Comparison of ENCODE assay signal across 12 cellular contexts in genomic region chr20:61732511-61733210, GRCh38.
DNase-seq lines count a peak whose midpoint lies in the region; ATAC-seq and TF ChIP-seq lines count a peak whose summit lies in the region.
"Had no signal": no experiment of that assay in that cellular context is flagged by ENCODE, and none has a peak within 500 bp of the region (broad histone marks: within the 10 kb centered on the region; RNA-seq: fewer than 3 reads in every experiment).

No MANE protein-coding gene starts in this region.

- no peaks in the 10 kb centered on the region for H3K79me2 ChIP-seq in neural cell (replicated peaks; ENCODE audit: insufficient read depth, low read length)

- H3K9me3 Mint-ChIP-seq in activated naive CD8-positive, alpha-beta T cell treated with anti-CD3 and anti-CD28 coated beads, Interleukin-2, amount 10 ng/mL, durations not matched to agents 7 days and 5 days = no peaks in the 10 kb centered on the region
- no peaks in the 10 kb centered on the region for H3K9me3 Mint-ChIP-seq in activated naive CD8-positive, alpha-beta T cell treated with anti-CD3 and anti-CD28 coated beads for 36 hours
- H3K9me3 Mint-ChIP-seq in activated naive CD8-positive, alpha-beta T cell treated with anti-CD3 and anti-CD28 coated beads, Interleukin-2, amount 50 U/mL, for 24 hours = no peaks in the 10 kb centered on the region

- H3K4me3 ChIP-seq in neural cell (ENCODE audit: low read length) (no peak overlapping the region), aorta (ENCODE audit: low read length in 2 of 2) (no peak overlapping the region)

- H3K4me1 ChIP-seq in aorta (ENCODE audit: control insufficient read depth in 1 of 2, insufficient read depth in 2 of 2, low read length in 2 of 2) = no peaks in the 10 kb centered on the region

- no peaks in the 10 kb centered on the region for H3K4me1 Mint-ChIP-seq in activated naive CD8-positive, alpha-beta T cell treated with anti-CD3 and anti-CD28 coated beads, Interleukin-2, amount 10 ng/mL, durations not matched to agents 7 days and 5 days
- no peaks in the 10 kb centered on the region for H3K4me1 Mint-ChIP-seq in activated naive CD8-positive, alpha-beta T cell treated with anti-CD3 and anti-CD28 coated beads for 36 hours
- H3K4me1 Mint-ChIP-seq in activated naive CD8-positive, alpha-beta T cell treated with anti-CD3 and anti-CD28 coated beads, Interleukin-2, amount 50 U/mL, for 24 hours = no peaks in the 10 kb centered on the region
- H3K4me1 Mint-ChIP-seq: CD4-positive, CD25-positive, alpha-beta regulatory T cell had no signal

- 79 to 82% methylated on average over 19 of the region's 19 CpGs for WGBS in aorta, 2 donors

- H3K36me3 ChIP-seq in neural cell (ENCODE audit: insufficient read depth, low read length) (no peaks in the 10 kb centered on the region), aorta (ENCODE audit: control insufficient read depth in 1 of 2, insufficient read depth in 2 of 2, low read length in 1 of 2) (no peaks in the 10 kb centered on the region)

- peaks cover 1% of the 10 kb centered on the region for H3K27me3 Mint-ChIP-seq in activated naive CD8-positive, alpha-beta T cell treated with anti-CD3 and anti-CD28 coated beads, Interleukin-2, amount 10 ng/mL, durations not matched to agents 7 days and 5 days
- peaks cover 14% of the 10 kb centered on the region for H3K27me3 Mint-ChIP-seq in activated naive CD8-positive, alpha-beta T cell treated with anti-CD3 and anti-CD28 coated beads for 36 hours
- H3K27me3 Mint-ChIP-seq in activated naive CD8-positive, alpha-beta T cell treated with anti-CD3 and anti-CD28 coated beads, Interleukin-2, amount 50 U/mL, for 24 hours = peaks cover 2% of the 10 kb centered on the region
- H3K27me3 Mint-ChIP-seq: CD4-positive, CD25-positive, alpha-beta regulatory T cell had no signal

- POLR2A ChIA-PET in activated naive CD8-positive, alpha-beta T cell treated with anti-CD3 and anti-CD28 coated beads, Interleukin-2, amount 10 ng/mL, durations not matched to agents 7 days and 5 days (lab: Charles Lee) = no interaction called here

- ATAC-seq in activated naive CD8-positive, alpha-beta T cell treated with anti-CD3 and anti-CD28 coated beads, Interleukin-2, amount 10 ng/mL, durations not matched to agents 7 days and 5 days (ENCODE audit: low read depth) = no peak
- ATAC-seq in activated naive CD8-positive, alpha-beta T cell treated with anti-CD3 and anti-CD28 coated beads, Interleukin-2, amount 50 U/mL, for 24 hours = peak; percentile 9
- no peak for ATAC-seq in aorta (ENCODE audit: low FRiP score)
- no peak for ATAC-seq in HG03442 (IDR thresholded peaks at IDR 0.05; ENCODE audit: unreplicated experiment)

- no peak overlapping the region for H3K4me3 Mint-ChIP-seq in activated naive CD8-positive, alpha-beta T cell treated with anti-CD3 and anti-CD28 coated beads, Interleukin-2, amount 10 ng/mL, durations not matched to agents 7 days and 5 days
- no peak overlapping the region for H3K4me3 Mint-ChIP-seq in activated naive CD8-positive, alpha-beta T cell treated with anti-CD3 and anti-CD28 coated beads for 36 hours
- no peak overlapping the region for H3K4me3 Mint-ChIP-seq in activated naive CD8-positive, alpha-beta T cell treated with anti-CD3 and anti-CD28 coated beads, Interleukin-2, amount 50 U/mL, for 24 hours
- H3K4me3 Mint-ChIP-seq: CD4-positive, CD25-positive, alpha-beta regulatory T cell; HFFc6 had no signal

- H3K4me2 ChIP-seq in neural cell (ENCODE audit: low read length) = no peak overlapping the region

- no peak for TF ChIP-seq RAD21 in neural cell (conservative IDR thresholded peaks at IDR 0.05)

- no peaks in the 10 kb centered on the region for H3K9me2 ChIP-seq in neural cell (ENCODE audit: insufficient read depth, low read length)

- no peak for DNase-seq in activated naive CD8-positive, alpha-beta T cell treated with anti-CD3 and anti-CD28 coated beads, Interleukin-2, amount 10 ng/mL, durations not matched to agents 7 days and 5 days
- no peak for DNase-seq in activated naive CD8-positive, alpha-beta T cell treated with anti-CD3 and anti-CD28 coated beads for 36 hours
- DNase-seq in activated naive CD8-positive, alpha-beta T cell treated with anti-CD3 and anti-CD28 coated beads, Interleukin-2, amount 50 U/mL, for 24 hours = no peak
- DNase-seq in aorta (peak; percentile 31 to 62), NCI-H1417 treated with DMSO at 0.1 percent for 48 hours (lab: John Stamatoyannopoulos, UW) (no peak), UCSD-AML1 (lab: John Stamatoyannopoulos, UW; ENCODE audit: unreplicated experiment) (no peak)
- DNase-seq: CD4-positive, CD25-positive, alpha-beta regulatory T cell had no signal

- H3K27ac ChIP-seq in neural cell (ENCODE audit: low read length) (peak overlapping the region; percentile 83), aorta (ENCODE audit: low read depth in 1 of 2, low read length in 2 of 2) (no peak overlapping the region)
- H3K27ac ChIP-seq: 22Rv1, HL-60 had no signal

- intact Hi-C loops in aorta (cut with DNase I) = no loop called here

- no peaks in the 10 kb centered on the region for H3K36me3 Mint-ChIP-seq in activated naive CD8-positive, alpha-beta T cell treated with anti-CD3 and anti-CD28 coated beads, Interleukin-2, amount 10 ng/mL, durations not matched to agents 7 days and 5 days
- H3K36me3 Mint-ChIP-seq in activated naive CD8-positive, alpha-beta T cell treated with anti-CD3 and anti-CD28 coated beads for 36 hours = no peaks in the 10 kb centered on the region
- no peaks in the 10 kb centered on the region for H3K36me3 Mint-ChIP-seq in activated naive CD8-positive, alpha-beta T cell treated with anti-CD3 and anti-CD28 coated beads, Interleukin-2, amount 50 U/mL, for 24 hours (ENCODE audit: low read depth)
- H3K36me3 Mint-ChIP-seq: CD4-positive, CD25-positive, alpha-beta regulatory T cell had no signal

- H3K27me3 ChIP-seq in neural cell (ENCODE audit: insufficient read depth, low read depth, low read length) = no peaks in the 10 kb centered on the region
- no peaks in the 10 kb centered on the region for H3K27me3 ChIP-seq in aorta (ENCODE audit: control insufficient read depth in 1 of 2, insufficient read depth in 2 of 2, low read length in 1 of 2)

- H4K20me1 ChIP-seq in neural cell (ENCODE audit: insufficient read depth) = no peaks in the 10 kb centered on the region

- H2AFZ ChIP-seq in neural cell (ENCODE audit: low read depth, low read length) = no peak overlapping the region

- peak overlapping the region; percentile 61 for H3K9ac ChIP-seq in neural cell (ENCODE audit: low read length)

- no peak for TF ChIP-seq CTCF in neural cell (IDR thresholded peaks at IDR 0.05; ENCODE audit: poor library complexity, severe bottlenecking)

- H3K9me3 ChIP-seq in neural cell (ENCODE audit: low read length) (no peaks in the 10 kb centered on the region), aorta (ENCODE audit: control insufficient read depth, low read length) (no peaks in the 10 kb centered on the region)

- TF ChIP-seq EP300 in neural cell (conservative IDR thresholded peaks at IDR 0.05; ENCODE audit: poor library complexity, severe bottlenecking) = no peak

- H3K27ac Mint-ChIP-seq in activated naive CD8-positive, alpha-beta T cell treated with anti-CD3 and anti-CD28 coated beads, Interleukin-2, amount 10 ng/mL, durations not matched to agents 7 days and 5 days = peak overlapping the region; percentile 15
- H3K27ac Mint-ChIP-seq in activated naive CD8-positive, alpha-beta T cell treated with anti-CD3 and anti-CD28 coated beads for 36 hours = no peak overlapping the region
- no peak overlapping the region for H3K27ac Mint-ChIP-seq in activated naive CD8-positive, alpha-beta T cell treated with anti-CD3 and anti-CD28 coated beads, Interleukin-2, amount 50 U/mL, for 24 hours
- H3K27ac Mint-ChIP-seq: CD4-positive, CD25-positive, alpha-beta regulatory T cell; HFFc6 had no signal

- H3F3A ChIP-seq in neural cell (ENCODE audit: insufficient read depth, low read length, poor library complexity, severe bottlenecking) = no peaks in the 10 kb centered on the region

TF ChIP-seq in neural cell, 6 proteins besides CTCF, POLR2A, EP300 and RAD21:
- TF ChIP-seq REST (IDR thresholded peaks at IDR 0.05; ENCODE audit: borderline replicate concordance) = no peak
- TF ChIP-seq MXI1 (conservative IDR thresholded peaks at IDR 0.05; ENCODE audit: poor library complexity, severe bottlenecking) = no peak
- TF ChIP-seq POLR2AphosphoS5 (IDR thresholded peaks at IDR 0.05) = no peak
- no peak for TF ChIP-seq SMC3 (conservative IDR thresholded peaks at IDR 0.05; ENCODE audit: poor library complexity)
- no peak for TF ChIP-seq TAF1 (IDR thresholded peaks at IDR 0.05; ENCODE audit: low read depth)

Comparison
In these comparisons a context has a peak if more than half of its experiments do, and no peak if none do; other contexts are left out.
1. DNase-seq: peak in aorta (2 of 2); none in activated naive CD8-positive, alpha-beta T cell treated with anti-CD3 and anti-CD28 coated beads, Interleukin-2, amount 10 ng/mL, durations not matched to agents 7 days and 5 days (single experiment), activated naive CD8-positive, alpha-beta T cell treated with anti-CD3 and anti-CD28 coated beads for 36 hours (single experiment), activated naive CD8-positive, alpha-beta T cell treated with anti-CD3 and anti-CD28 coated beads, Interleukin-2, amount 50 U/mL, for 24 hours (single experiment), NCI-H1417 treated with DMSO at 0.1 percent for 48 hours (single experiment) and UCSD-AML1 (single experiment).